ENCODE assay signal across 29 cellular contexts in the genomic region with DNA sequence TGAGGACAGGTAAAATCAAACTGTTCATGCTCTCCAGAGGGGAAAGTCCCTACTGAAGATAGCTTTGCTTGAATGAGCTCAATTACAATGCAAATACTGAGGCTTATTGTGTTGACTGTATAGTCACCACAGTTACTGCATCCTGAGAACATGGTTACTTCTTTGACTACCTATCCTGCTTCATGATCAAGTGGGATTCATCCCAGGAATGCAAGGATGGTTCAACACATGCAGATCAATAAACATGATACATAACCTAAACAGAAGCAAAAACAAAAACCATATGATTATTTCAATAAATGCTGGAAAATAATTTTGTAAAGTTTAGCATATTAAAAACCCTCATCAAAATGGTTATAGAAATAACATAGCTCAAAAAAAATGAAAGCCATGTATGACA.
"Had no signal": no experiment of that assay in that cellular context is flagged by ENCODE, and none has a peak within 500 bp of the region (broad histone marks: within the 10 kb centered on the region; RNA-seq: fewer than 3 reads in every experiment).

No MANE protein-coding gene starts in this region.

- H3K27me3 ChIP-seq: adrenal gland, body of pancreas, brain microvascular endothelial cell, breast epithelium had no signal

- H3K27ac ChIP-seq: adrenal gland, body of pancreas, brain microvascular endothelial cell, breast epithelium, VCaP had no signal

- FAIRE-seq: astrocyte, TTC549 had no signal

- H3K4me1 ChIP-seq: breast epithelium had no signal

- H3K9me3 ChIP-seq: adrenal gland, body of pancreas had no signal

- DNase-seq: activated B cell treated with CpG ODN at 0.5 μM for 24 hours; activated CD4-positive, alpha-beta memory T cell treated with anti-CD3 and anti-CD28 coated beads for 36 hours; activated CD4-positive, alpha-beta T cell treated with anti-CD3 and anti-CD28 coated beads for 4 hours; activated CD4-positive, alpha-beta T cell treated with anti-CD3 and anti-CD28 coated beads, Interleukin-2, amount 10 ng/mL, durations not matched to agents 24 days and 14 days; activated CD4-positive, alpha-beta T cell treated with anti-CD3 and anti-CD28 coated beads, Interleukin-2, amount 50 U/mL, for 1 hour; activated CD4-positive, alpha-beta T cell treated with anti-CD3 and anti-CD28 coated beads, Interleukin-2, amount 50 U/mL, for 4 hours; activated CD4-positive, CD25-positive, alpha-beta regulatory T cell treated with anti-CD3 and anti-CD28 coated beads, Interleukin-2, amount 50 U/mL, for 72 hours; activated CD8-positive, alpha-beta memory T cell treated with anti-CD3 and anti-CD28 coated beads, Interleukin-2, amount 50 U/mL, for 4 hours; activated CD8-positive, alpha-beta T cell treated with anti-CD3 and anti-CD28 coated beads for 36 hours; activated effector memory CD4-positive, alpha-beta T cell treated with Interleukin-2 at 50 U/mL for 16 hours; activated gamma-delta T cell; activated naive CD4-positive, alpha-beta T cell treated with anti-CD3 and anti-CD28 coated beads, Interleukin-2, amount 10 ng/mL, durations not matched to agents 7 days and 5 days; activated naive CD4-positive, alpha-beta T cell treated with Interleukin-2 at 50 U/mL for 16 hours; activated T-cell treated with anti-CD3 and anti-CD28 coated beads for 4 hours; activated T-cell treated with anti-CD3 and anti-CD28 coated beads, Interleukin-2, amount 50 U/mL, for 1 hour; activated T-cell treated with anti-CD3 and anti-CD28 coated beads, Interleukin-2, amount 50 U/mL, for 4 hours; activated T-cell treated with anti-CD3 and anti-CD28 coated beads, Interleukin-2, amount 50 U/mL, for 72 hours; adrenal gland; amniotic stem cell; aorta; body of pancreas; brain microvascular endothelial cell; central memory CD4-positive, alpha-beta T cell; T-helper 2 cell; T-helper 9 cell had no signal

- ATAC-seq: activated CD8-positive, alpha-beta T cell treated with anti-CD3 and anti-CD28 coated beads for 36 hours; activated T-cell treated with anti-CD3 and anti-CD28 coated beads, Interleukin-2, amount 50 U/mL, for 4 hours; activated T-cell treated with anti-CD3 and anti-CD28 coated beads, Interleukin-2, amount 50 U/mL, for 72 hours; body of pancreas had no signal

- H3K4me3 ChIP-seq: adrenal gland, body of pancreas, breast epithelium had no signal

- H3K36me3 ChIP-seq: adrenal gland, brain microvascular endothelial cell, breast epithelium had no signal
